In genomic region chr10:117160567-117160966, GRCh38 we compare ENCODE assay signal across 1 cellular context.
TF ChIP-seq lines count a peak whose summit lies in the region.

No MANE protein-coding gene starts in this region.

TF ChIP-seq in H1, 55 proteins besides CTCF, POLR2A, EP300 and RAD21 (continued from another document):
- TF ChIP-seq USF2 (IDR thresholded peaks at IDR 0.05; ENCODE audit: low read length) (no peak), CBX8 (IDR thresholded peaks at IDR 0.05; ENCODE audit: borderline replicate concordance, low read depth, low read length) (peak; percentile 80; the same call in 1 of the 2 replicates), MAX (IDR thresholded peaks at IDR 0.05) (no peak), CREB1 (IDR thresholded peaks at IDR 0.05) (no peak), TCF12 (IDR thresholded peaks at IDR 0.05; ENCODE audit: low read depth, low read length) (no peak), SP1 (IDR thresholded peaks at IDR 0.05; ENCODE audit: low read depth, low read length) (no peak), JUND (IDR thresholded peaks at IDR 0.05; ENCODE audit: low read length) (no peak), TEAD4 (IDR thresholded peaks at IDR 0.05; ENCODE audit: low read depth, low read length) (no peak), EZH2 (IDR thresholded peaks at IDR 0.05; ENCODE audit: low read depth, low read length, severe bottlenecking) (peak; percentile 9)
